In genomic region chr18:48674198-48674721, GRCh38 we compare ENCODE assay signal across 15 cellular contexts.
DNase-seq lines count a peak whose midpoint lies in the region; ATAC-seq and TF ChIP-seq lines count a peak whose summit lies in the region.
"Had no signal": no experiment of that assay in that cellular context is flagged by ENCODE, and none has a peak within 500 bp of the region (broad histone marks: within the 10 kb centered on the region; RNA-seq: fewer than 3 reads in every experiment).

No MANE protein-coding gene starts in this region.

- peaks cover 32% of the 10 kb centered on the region for H3K79me2 ChIP-seq in GM23248 (ENCODE audit: insufficient read depth)

- H3K4me2 ChIP-seq in GM23248 (ENCODE audit: unreplicated experiment): peak overlapping the region; percentile 39
- H3K4me2 ChIP-seq: GM23338 had no signal

- no peaks in the 10 kb centered on the region for H3K9me3 ChIP-seq in GM23248 (ENCODE audit: low read depth)

- no peaks in the 10 kb centered on the region for H3K9me2 ChIP-seq in GM23248 (ENCODE audit: insufficient read depth)

- in situ Hi-C loops in GM23248 (cut with MboI): loop anchor here (10.0 kb wide), 1 partner anchor 501 kb away; no protein-coding TSS in a partner anchor

- POLR2A ChIA-PET in RWPE1 (lab: Yijun Ruan, JAX; ENCODE audit: low non-redundant PET): no interaction called here

- peaks cover 30% of the 10 kb centered on the region for H3K4me1 ChIP-seq in GM23248 (ENCODE audit: insufficient read depth)

- peaks cover 15% of the 10 kb centered on the region for H3F3A ChIP-seq in GM23248 (ENCODE audit: insufficient read depth)

- H3K36me3 ChIP-seq in GM23248 (ENCODE audit: low read depth): peaks cover 37% of the 10 kb centered on the region

- intact Hi-C loops in posterior vena cava (cut with DNase I): loop anchor here (10.0 kb wide), 3 partner anchors 271 to 741 kb away; no protein-coding TSS in a partner anchor

- no peaks in the 10 kb centered on the region; the same call in 1 of the 2 replicates for H4K20me1 ChIP-seq in GM23248 (ENCODE audit: insufficient read depth)

- H3K27ac ChIP-seq in GM23248 (peak overlapping the region; percentile 58), RWPE1 (peak overlapping the region; percentile 40)

- peak overlapping the region; percentile 38; the same call in 1 of the 2 replicates for H3K9ac ChIP-seq in GM23248

- H3K4me3 ChIP-seq in GM23248 (no peak overlapping the region), foreskin fibroblast (ENCODE audit: low read depth in 1 of 2, low read length in 2 of 2) (no peak overlapping the region)
- H3K4me3 ChIP-seq: GM23338 had no signal

- no peak overlapping the region for H2AFZ ChIP-seq in GM23248
- H2AFZ ChIP-seq: GM23338 had no signal

- no peak for ATAC-seq in GM21447 (IDR thresholded peaks at IDR 0.05; ENCODE audit: unreplicated experiment)

- DNase-seq in GM23248 (peak; percentile 74), RWPE1 (ENCODE audit: low spot score) (no peak), foreskin fibroblast (peak; percentile 47 to 54), posterior vena cava (ENCODE audit: low spot score) (peak; percentile 57), NCI-H510A (lab: John Stamatoyannopoulos, UW) (no peak)
- DNase-seq in stimulated activated naive CD4-positive, alpha-beta T cell treated with Interleukin-2 at 50 U/mL for 16 hours (lab: John Stamatoyannopoulos, UW): no peak
- no peak for DNase-seq in stimulated activated naive CD4-positive, alpha-beta T cell (lab: John Stamatoyannopoulos, UW)
- DNase-seq: activated CD8-positive, alpha-beta T cell treated with anti-CD3 and anti-CD28 coated beads for 36 hours; activated naive CD4-positive, alpha-beta T cell; NCI-H1694; NCI-H524 treated with DMSO at 0.1 percent for 48 hours; SHP77 treated with DMSO at 0.1 percent for 48 hours; stimulated activated naive CD8-positive, alpha-beta T cell treated with anti-CD3 and anti-CD28 coated beads, Interleukin-15, Interleukin-2, amounts not matched to agents 100 U/mL and 50 U/mL, for 24 hours had no signal

- TF ChIP-seq CTCF in RWPE1 (conservative IDR thresholded peaks at IDR 0.05; ENCODE audit: low read depth): no peak
- TF ChIP-seq CTCF in foreskin fibroblast (IDR thresholded peaks at IDR 0.05; ENCODE audit: low read depth, low read length): no peak

- 48 to 58% methylated on average over 4 to 5 of the region's 5 CpGs for WGBS in GM23248 (ENCODE audit: low coverage in 1 of 2, low lambda C conversion rate in 2 of 2, missing lambda C conversion rate in 2 of 2), 2 experiments

- CTCF ChIA-PET in RWPE1 (lab: Yijun Ruan, JAX): interaction anchor here (0.5 to 0.7 kb wide), 2 partner anchors 257 to 368 kb away, joined by 3 to 4 read pairs; no protein-coding TSS in a partner anchor

- H3K27me3 ChIP-seq in GM23248 (replicated peaks; ENCODE audit: insufficient read depth): no peaks in the 10 kb centered on the region

Comparison
In these comparisons a context has a peak if more than half of its experiments do, and no peak if none do; other contexts are left out.
1. DNase-seq: peak in GM23248 (single experiment), foreskin fibroblast (2 of 2) and posterior vena cava (single experiment); none in RWPE1 (single experiment), stimulated activated naive CD4-positive, alpha-beta T cell treated with Interleukin-2 at 50 U/mL for 16 hours (single experiment), stimulated activated naive CD4-positive, alpha-beta T cell (0 of 6) and NCI-H510A (single experiment).